Comparison of ENCODE assay signal across 1 cellular context in genomic region chr19:52703917-52704316, GRCh38.
TF ChIP-seq lines count a peak whose summit lies in the region.

No MANE protein-coding gene starts in this region.

TF ChIP-seq in HepG2, 621 proteins besides CTCF, POLR2A, EP300 and RAD21 (continued from another document):
- TF ChIP-seq HMGXB3 (CRISPR knock-in tag; IDR thresholded peaks at IDR 0.05; ENCODE audit: borderline replicate concordance), result no peak
- TF ChIP-seq NR2F6 (IDR thresholded peaks at IDR 0.05), result 0 out of 2 replicates have a peak, but pooled peaks have one; percentile 17
- TF ChIP-seq NR2F6 (CRISPR knock-in tag; IDR thresholded peaks at IDR 0.05), result 0 out of 2 replicates have a peak, but pooled peaks have one; percentile 17
- TF ChIP-seq DBP (CRISPR knock-in tag; IDR thresholded peaks at IDR 0.05; ENCODE audit: not compliant biosample characterization), result no peak
- TF ChIP-seq SAFB2 (CRISPR knock-in tag; IDR thresholded peaks at IDR 0.05; ENCODE audit: borderline replicate concordance, low read depth), result no peak
- no peak for TF ChIP-seq ZNF17 (CRISPR knock-in tag; IDR thresholded peaks at IDR 0.05)
- no peak for TF ChIP-seq POGK (CRISPR knock-in tag; conservative IDR thresholded peaks at IDR 0.05)
- TF ChIP-seq ZBTB7A (CRISPR knock-in tag; IDR thresholded peaks at IDR 0.05), result no peak
- peak; percentile 64; the same call in 1 of the 2 replicates for TF ChIP-seq RARA (CRISPR knock-in tag; IDR thresholded peaks at IDR 0.05)
- no peak for TF ChIP-seq SNRNP70 (IDR thresholded peaks at IDR 0.05; ENCODE audit: low read depth, low read length)
- TF ChIP-seq DRAP1 (CRISPR knock-in tag; IDR thresholded peaks at IDR 0.05), result no peak
- no peak for TF ChIP-seq ZNF619 (CRISPR knock-in tag; IDR thresholded peaks at IDR 0.05)
- peak; percentile 50; the same call in 1 of the 2 replicates for TF ChIP-seq THRA (CRISPR knock-in tag; IDR thresholded peaks at IDR 0.05; ENCODE audit: borderline replicate concordance)
- TF ChIP-seq ISL2 (CRISPR knock-in tag; IDR thresholded peaks at IDR 0.05), result no peak
- TF ChIP-seq RXRB (CRISPR knock-in tag; IDR thresholded peaks at IDR 0.05; ENCODE audit: borderline replicate concordance), result peak; percentile 54
